8 cellular contexts compared by ENCODE assay signal in genomic region chr15:89776274-89777072, GRCh38. TPM values are rescaled to one million over a fixed set of nuclear protein-coding genes. Genes with fewer than 3 reads are reported as not detected.
DNase-seq lines count a peak whose midpoint lies in the region; ATAC-seq and FAIRE-seq lines count a peak whose summit lies in the region.

MESP2 (plus strand) TSS chr15:89776332; CDS start chr15:89776358, 26 bp downstream.

- no peaks in the 10 kb centered on the region for H3K9me3 Mint-ChIP-seq in activated CD4-positive, alpha-beta memory T cell treated with anti-CD3 and anti-CD28 coated beads for 36 hours
- H3K9me3 Mint-ChIP-seq in effector memory CD8-positive, alpha-beta T cell: no peaks in the 10 kb centered on the region

- H3K36me3 Mint-ChIP-seq in activated CD4-positive, alpha-beta memory T cell treated with anti-CD3 and anti-CD28 coated beads for 36 hours: no peaks in the 10 kb centered on the region
- peaks cover 5% of the 10 kb centered on the region for H3K36me3 Mint-ChIP-seq in effector memory CD8-positive, alpha-beta T cell (ENCODE audit: insufficient read depth)

- H3K27me3 Mint-ChIP-seq in activated CD4-positive, alpha-beta memory T cell treated with anti-CD3 and anti-CD28 coated beads for 36 hours: peaks cover 15% of the 10 kb centered on the region
- peaks cover 21 to 42% of the 10 kb centered on the region in 2 donors for H3K27me3 Mint-ChIP-seq in effector memory CD8-positive, alpha-beta T cell

- H3K4me1 Mint-ChIP-seq in activated CD4-positive, alpha-beta memory T cell treated with anti-CD3 and anti-CD28 coated beads for 36 hours (ENCODE audit: low read depth): peaks cover 12% of the 10 kb centered on the region
- H3K4me1 Mint-ChIP-seq in effector memory CD8-positive, alpha-beta T cell (ENCODE audit: low read depth in 2 of 2): no peaks in the 10 kb centered on the region

- H3K27ac Mint-ChIP-seq in activated CD4-positive, alpha-beta memory T cell treated with anti-CD3 and anti-CD28 coated beads for 36 hours: no peak within 1 kb of the TSS
- no peak within 1 kb of the TSS for H3K27ac Mint-ChIP-seq in effector memory CD8-positive, alpha-beta T cell

- POLR2A ChIA-PET in activated CD4-positive, alpha-beta memory T cell treated with anti-CD3 and anti-CD28 coated beads for 36 hours (lab: Charles Lee): no interaction called here

- H3K4me3 Mint-ChIP-seq in activated CD4-positive, alpha-beta memory T cell treated with anti-CD3 and anti-CD28 coated beads for 36 hours: peak within 1 kb of the TSS; percentile 57
- H3K4me3 Mint-ChIP-seq in effector memory CD8-positive, alpha-beta T cell: peak within 1 kb of the TSS; percentile 51 to 64

- DNase-seq in COLO829 (ENCODE audit: low spot score): peak; percentile 40
- DNase-seq in GOT3 (lab: John Stamatoyannopoulos, UW): peak; percentile 37
- DNase-seq in NCI-H2196 treated with DMSO at 0.1 percent for 48 hours (lab: John Stamatoyannopoulos, UW; ENCODE audit: unreplicated experiment): peak; percentile 46
- DNase-seq in activated CD4-positive, alpha-beta memory T cell treated with anti-CD3 and anti-CD28 coated beads for 36 hours: peak; percentile 59
- DNase-seq in effector memory CD8-positive, alpha-beta T cell: peak; percentile 8 to 28 (median 11)
- peak; percentile 71 for DNase-seq in medulla oblongata (ENCODE audit: extremely low spot score)
- peak in 2 of 3 donors; percentile 6 to 35 for DNase-seq in stimulated activated CD4-positive, alpha-beta T cell treated with anti-CD3 and anti-CD28 coated beads, TNF-alpha, amount 100 ng/mL, for 1 hour (ENCODE audit: low read depth in 3 of 3, low spot score in 1 of 3)
- DNase-seq in urothelium cell line (ENCODE audit: low spot score): no peak

- intact Hi-C loops in activated CD4-positive, alpha-beta memory T cell treated with anti-CD3 and anti-CD28 coated beads for 36 hours (cut with micrococcal nuclease): no loop called here

- FAIRE-seq in urothelium cell line (lab: Jason Lieb, UNC): no peak

- CTCF ChIA-PET in activated CD4-positive, alpha-beta memory T cell treated with anti-CD3 and anti-CD28 coated beads for 36 hours (lab: Charles Lee): interaction anchor here (0.6 kb wide), 1 partner anchor 99 kb away, joined by 3 read pairs; no protein-coding TSS in a partner anchor

- peak; percentile 57 for ATAC-seq in effector memory CD8-positive, alpha-beta T cell (replicated peaks)

RNA-seq across cellular contexts. Expression of gene MESP2, which starts in this region (rescaled TPM):
- not detected for total RNA-seq in activated CD4-positive, alpha-beta memory T cell treated with anti-CD3 and anti-CD28 coated beads for 36 hours

Comparison
In these comparisons a context has a peak if more than half of its experiments do, and no peak if none do; other contexts are left out.
1. Peak in DNase-seq in activated CD4-positive, alpha-beta memory T cell treated with anti-CD3 and anti-CD28 coated beads for 36 hours; RNA of the gene not detected or under 1 TPM.